ENCODE assay signal across 13 cellular contexts in the genomic region with DNA sequence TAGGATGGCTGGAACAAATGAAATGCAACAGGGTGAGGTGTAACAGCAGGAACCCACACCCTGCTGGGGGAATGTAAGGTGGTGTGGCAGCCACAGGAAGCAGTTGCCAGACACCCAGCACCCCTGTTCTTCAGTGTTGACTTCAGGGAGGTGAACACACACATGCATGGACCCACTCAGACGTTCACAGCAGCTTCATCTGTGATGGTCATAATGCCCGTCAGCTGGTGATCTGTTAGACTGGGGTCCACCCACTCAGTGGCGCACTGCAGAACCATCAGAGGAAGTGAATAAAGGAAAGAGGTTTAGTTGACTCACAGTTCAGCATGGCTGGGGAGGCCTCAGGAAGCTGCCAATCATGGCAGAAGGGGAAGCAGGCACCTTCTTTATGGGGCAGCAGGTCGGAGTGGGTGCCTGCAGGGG. TPM values are rescaled to one million over a fixed set of nuclear protein-coding genes. Genes with fewer than 3 reads are reported as not detected.
A peak's percentile ranks its signal among the peaks of the same experiment; 100 is the strongest.
DNase-seq lines count a peak whose midpoint lies in the region; ATAC-seq and TF ChIP-seq lines count a peak whose summit lies in the region.
"Had no signal": no experiment of that assay in that cellular context is flagged by ENCODE, and none has a peak within 500 bp of the region (broad histone marks: within the 10 kb centered on the region; RNA-seq: fewer than 3 reads in every experiment).

No MANE protein-coding gene starts in this region.

- H3K4me3 ChIP-seq in IMR-90 (ENCODE audit: insufficient read depth, low read depth, low read length), result no peak overlapping the region
- H3K4me3 ChIP-seq in brain microvascular endothelial cell (ENCODE audit: low read depth, low read length), result no peak overlapping the region
- H3K4me3 ChIP-seq: lower lobe of right lung, smooth muscle cell had no signal

- H4K8ac ChIP-seq in IMR-90 (ENCODE audit: low read depth in 2 of 2, low read length in 2 of 2), result no peak overlapping the region

- no peak overlapping the region for H2BK20ac ChIP-seq in IMR-90 (ENCODE audit: low read depth, low read length)

- no peaks in the 10 kb centered on the region for H3K9me3 ChIP-seq in IMR-90 (ENCODE audit: control insufficient read depth, insufficient read depth, low read length)
- H3K9me3 ChIP-seq in T-helper 17 cell (ENCODE audit: control insufficient read depth, low read length, poor library complexity, severe bottlenecking), result no peaks in the 10 kb centered on the region
- H3K9me3 ChIP-seq: lower lobe of right lung had no signal

- in situ Hi-C loops in IMR-90 (cut with MboI; ENCODE audit: low sequenced_read_pairs), result no loop called here
- in situ Hi-C loops in brain microvascular endothelial cell (cut with HindIII; ENCODE audit: low pct_ligation_motif_present, low sequenced_read_pairs), result no loop called here

- H2BK5ac ChIP-seq in IMR-90 (ENCODE audit: low read depth, low read length, poor library complexity, severe bottlenecking), result no peak overlapping the region

- POLR2A ChIA-PET in IMR-90 (lab: Charles Lee; ENCODE audit: unreplicated experiment), result no interaction called here

- intact Hi-C loops in IMR-90 (cut with micrococcal nuclease), result no loop called here

- H4K91ac ChIP-seq in IMR-90 (ENCODE audit: insufficient read depth, low read depth, low read length), result no peak overlapping the region

- H3K27me3 Mint-ChIP-seq in T-helper 17 cell, result no peaks in the 10 kb centered on the region

- peaks cover 12% of the 10 kb centered on the region for H3K4me1 Mint-ChIP-seq in T-helper 17 cell

- H3K4me3 Mint-ChIP-seq in T-helper 17 cell, result peak overlapping the region; percentile 39

- H2AK9ac ChIP-seq in IMR-90 (replicated peaks; ENCODE audit: low read depth, low read length, poor library complexity), result no peak overlapping the region

- H2BK120ac ChIP-seq in IMR-90 (ENCODE audit: low read depth, low read length), result no peak overlapping the region

- H3K27ac ChIP-seq in IMR-90 (ENCODE audit: insufficient read depth, low read length) (no peak overlapping the region), brain microvascular endothelial cell (no peak overlapping the region)
- H3K27ac ChIP-seq: lower lobe of right lung had no signal

- no TSS peak for BruUV-seq in IMR-90 (replicated peaks; lab: Mats Ljungman, UMichigan)

- H3K4me1 ChIP-seq in IMR-90 (ENCODE audit: control insufficient read depth, insufficient read depth, low read length), result no peaks in the 10 kb centered on the region
- H3K4me1 ChIP-seq: lower lobe of right lung had no signal

- H3K14ac ChIP-seq in IMR-90 (replicated peaks; ENCODE audit: low read depth, low read length), result no peak overlapping the region

- H2BK15ac ChIP-seq in IMR-90 (ENCODE audit: low read depth, low read length), result no peak overlapping the region

- H3K36me3 ChIP-seq in IMR-90 (ENCODE audit: control insufficient read depth, insufficient read depth, low read length), result peaks cover 3% of the 10 kb centered on the region; the same call in 1 of the 2 replicates
- H3K36me3 ChIP-seq in brain microvascular endothelial cell (replicated peaks), result no peaks in the 10 kb centered on the region

- no peak overlapping the region for H3K9ac ChIP-seq in IMR-90 (ENCODE audit: low read depth, low read length)

- H3K27me3 ChIP-seq in IMR-90 (ENCODE audit: control insufficient read depth, insufficient read depth, low read length) (no peaks in the 10 kb centered on the region), brain microvascular endothelial cell (replicated peaks) (no peaks in the 10 kb centered on the region)

- TF ChIP-seq RAD21 in IMR-90 (IDR thresholded peaks at IDR 0.05; ENCODE audit: low read length), result no peak

- H3K23ac ChIP-seq in IMR-90 (ENCODE audit: low read depth, low read length), result no peak overlapping the region

- CTCF ChIA-PET in IMR-90 (lab: Yijun Ruan, JAX), result no interaction called here

- H2AK5ac ChIP-seq in IMR-90 (ENCODE audit: low read depth, low read length), result no peak overlapping the region

- no peak overlapping the region for H3K4ac ChIP-seq in IMR-90 (ENCODE audit: low read depth, low read length)

- no peak for TF ChIP-seq CTCF in IMR-90 (conservative IDR thresholded peaks at IDR 0.05; ENCODE audit: low read depth, low read length)
- TF ChIP-seq CTCF in brain microvascular endothelial cell (IDR thresholded peaks at IDR 0.05; ENCODE audit: low read depth, low read length, missing control alignments), result no peak

- H3K56ac ChIP-seq in IMR-90 (ENCODE audit: extremely low read depth, insufficient read depth, low read length), result no peak overlapping the region

- H3K27ac Mint-ChIP-seq in T-helper 17 cell, result peak overlapping the region; percentile 19

- no peak overlapping the region for H3K18ac ChIP-seq in IMR-90 (ENCODE audit: low read depth, low read length)

- H4K5ac ChIP-seq in IMR-90 (ENCODE audit: low read depth, low read length), result no peak overlapping the region

- dilution Hi-C loops in IMR-90 (cut with HindIII; ENCODE audit: low sequenced_read_pairs, unreplicated experiment), result no loop called here

- peak; percentile 9 for DNase-seq in IMR-90
- no peak for DNase-seq in T-helper 17 cell
- DNase-seq in brain microvascular endothelial cell, result peak; percentile 18
- peak in 2 of 3 donors; percentile 29 to 58 for DNase-seq in stimulated activated CD4-positive, alpha-beta T cell treated with anti-CD3 and anti-CD28 coated beads, TNF-alpha, amount 100 ng/mL, for 48 hours (ENCODE audit: low read depth in 3 of 3)
- DNase-seq in NCI-H345 treated with DMSO at 0.1 percent for 48 hours (lab: John Stamatoyannopoulos, UW; ENCODE audit: unreplicated experiment), result no peak
- DNase-seq in NCI-H2107 treated with DMSO at 0.1 percent for 48 hours (lab: John Stamatoyannopoulos, UW; ENCODE audit: unreplicated experiment), result no peak
- DNase-seq in mucosa of gallbladder (ENCODE audit: low spot score), result no peak
- DNase-seq: activated gamma-delta T cell treated with Interleukin-2 at 50 U/mL for 16 hours, erythroblast, lower lobe of right lung had no signal

- no peak overlapping the region for H3K4me2 ChIP-seq in IMR-90 (ENCODE audit: low read depth, low read length)
- H3K4me2 ChIP-seq: smooth muscle cell had no signal

- peaks cover 4% of the 10 kb centered on the region; the same call in 1 of the 2 replicates for H3K9me1 ChIP-seq in IMR-90 (ENCODE audit: insufficient read depth, low read length)

- 0 out of 2 replicates have a peak, but pooled peaks cover 2% of the 10 kb centered on the region for H4K20me1 ChIP-seq in IMR-90 (ENCODE audit: insufficient read depth, low read length)

- H3K79me1 ChIP-seq in IMR-90 (ENCODE audit: low read depth in 1 of 2, low read length in 2 of 2), result no peaks in the 10 kb centered on the region

- 88% methylated on average over 2 of the region's 4 CpGs; no CpG with 5 or more reads in 1 of the 2 experiments for WGBS in IMR-90 (ENCODE audit: extremely low coverage in 2 of 2, insufficient read length in 1 of 2), 2 experiments

- no peak for TF ChIP-seq POLR2A in IMR-90 (IDR thresholded peaks at IDR 0.05; ENCODE audit: low read depth, low read length)

- H3K36me3 Mint-ChIP-seq in T-helper 17 cell (ENCODE audit: low read depth), result peaks cover 2% of the 10 kb centered on the region

- H2AFZ ChIP-seq in IMR-90 (replicated peaks; ENCODE audit: low read length, poor library complexity), result no peak overlapping the region

- ATAC-seq in IMR-90 (ENCODE audit: low read depth), result no peak
- ATAC-seq in T-helper 17 cell, result peak; percentile 16
- ATAC-seq in GM21786 (IDR thresholded peaks at IDR 0.05; ENCODE audit: unreplicated experiment), result no peak

TF ChIP-seq in IMR-90, 13 proteins besides CTCF, POLR2A, EP300 and RAD21 (continues in another document):
- no peak for TF ChIP-seq ELK1 (IDR thresholded peaks at IDR 0.05; ENCODE audit: borderline replicate concordance, low read depth, low read length)
- TF ChIP-seq SMC3 (IDR thresholded peaks at IDR 0.05; ENCODE audit: low read depth, low read length), result no peak
- no peak for TF ChIP-seq CEBPB (IDR thresholded peaks at IDR 0.05; ENCODE audit: low read depth, low read length)
- TF ChIP-seq MXI1 (IDR thresholded peaks at IDR 0.05; ENCODE audit: borderline replicate concordance, low read depth, low read length), result no peak
- no peak for TF ChIP-seq CHD1 (IDR thresholded peaks at IDR 0.05; ENCODE audit: low read depth, low read length)
- TF ChIP-seq RFX5 (IDR thresholded peaks at IDR 0.05; ENCODE audit: low read depth, low read length), result no peak
- no peak for TF ChIP-seq USF2 (IDR thresholded peaks at IDR 0.05; ENCODE audit: low read depth, low read length)
- TF ChIP-seq MAFK (IDR thresholded peaks at IDR 0.05; ENCODE audit: low read depth, low read length), result no peak
- TF ChIP-seq NFE2L2 (IDR thresholded peaks at IDR 0.05; ENCODE audit: low read depth, low read length), result no peak
- TF ChIP-seq RCOR1 (IDR thresholded peaks at IDR 0.05; ENCODE audit: insufficient replicate concordance, low read length), result no peak
- no peak for TF ChIP-seq BHLHE40 (IDR thresholded peaks at IDR 0.05; ENCODE audit: low read depth, low read length)

RNA-seq across cellular contexts. Expression of gene TEX22, which starts 22.7 kb away (rescaled TPM):
- total RNA-seq in IMR-90 (2012; rRNA removed) (under 0.01 and 0.18 TPM in 2 replicates), T-helper 17 cell (1 to 10 TPM in 1 of 2 donors, under 1 TPM in 1; 0.60 to 1.7 TPM), mucosa of gallbladder (2.6 TPM)
- polyA plus RNA-seq in IMR-90 (2012; rRNA removed), result 0.10 and 0.11 TPM in 2 replicates
- 0.03 and 0.12 TPM in 2 replicates for polyA plus RNA-seq in IMR-90 (2012; cell fraction: cytosol; rRNA removed)
- 1.5 and 1.6 TPM in 2 replicates for polyA plus RNA-seq in IMR-90 (2012; cell fraction: nucleus; rRNA removed; ENCODE audit: low replicate concordance)
- total RNA-seq: RPMI7951 had no signal

RNA-seq across cellular contexts. Expression of gene MTA1, which starts 44.0 kb away (rescaled TPM):
- total RNA-seq in IMR-90 (2012; rRNA removed) (19.4 and 21.5 TPM in 2 replicates), T-helper 17 cell (10 to 100 TPM; 99.0 to 99.7 TPM), mucosa of gallbladder (111 TPM)
- polyA plus RNA-seq in IMR-90 (2012; rRNA removed), result 61.6 and 74.5 TPM in 2 replicates
- 55.0 and 55.6 TPM in 2 replicates for polyA plus RNA-seq in IMR-90 (2012; cell fraction: cytosol; rRNA removed)
- polyA plus RNA-seq in IMR-90 (2012; cell fraction: nucleus; rRNA removed; ENCODE audit: low replicate concordance), result 408 and 869 TPM in 2 replicates

Comparison
In these comparisons a context has a peak if more than half of its experiments do, and no peak if none do; other contexts are left out.
1. DNase-seq: peak in IMR-90 (single experiment), brain microvascular endothelial cell (single experiment) and stimulated activated CD4-positive, alpha-beta T cell treated with anti-CD3 and anti-CD28 coated beads, TNF-alpha, amount 100 ng/mL, for 48 hours (2 of 3); none in T-helper 17 cell (0 of 3), NCI-H345 treated with DMSO at 0.1 percent for 48 hours (single experiment), NCI-H2107 treated with DMSO at 0.1 percent for 48 hours (single experiment) and mucosa of gallbladder (single experiment).